1 cellular context compared by ENCODE assay signal in the genomic region with DNA sequence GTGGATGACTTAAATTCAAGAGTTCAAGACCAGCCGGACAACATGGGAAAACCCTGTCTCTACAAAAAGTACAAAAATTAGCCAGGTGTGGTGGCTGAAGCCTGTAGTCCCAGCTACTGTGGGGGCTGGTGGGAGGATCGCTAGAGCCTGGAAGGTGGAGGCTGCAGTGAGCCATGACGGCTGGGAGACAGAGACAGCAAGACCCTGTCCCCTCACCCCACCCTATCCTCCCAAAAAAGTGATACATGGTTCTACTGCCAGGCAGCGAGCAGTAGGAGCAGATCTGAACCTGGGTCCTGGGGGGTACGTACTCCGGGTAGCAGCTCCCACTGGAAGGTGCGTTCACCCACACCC.
A peak's percentile ranks its signal among the peaks of the same experiment; 100 is the strongest.
TF ChIP-seq lines count a peak whose summit lies in the region.

No MANE protein-coding gene starts in this region.

TF ChIP-seq in HepG2, 621 proteins besides CTCF, POLR2A, EP300 and RAD21 (continued from another document):
- TF ChIP-seq ZNF460 (CRISPR knock-in tag; IDR thresholded peaks at IDR 0.05; ENCODE audit: borderline replicate concordance) = no peak
- no peak for TF ChIP-seq ZNF605 (CRISPR knock-in tag; IDR thresholded peaks at IDR 0.05)
- TF ChIP-seq, protein P1, sequence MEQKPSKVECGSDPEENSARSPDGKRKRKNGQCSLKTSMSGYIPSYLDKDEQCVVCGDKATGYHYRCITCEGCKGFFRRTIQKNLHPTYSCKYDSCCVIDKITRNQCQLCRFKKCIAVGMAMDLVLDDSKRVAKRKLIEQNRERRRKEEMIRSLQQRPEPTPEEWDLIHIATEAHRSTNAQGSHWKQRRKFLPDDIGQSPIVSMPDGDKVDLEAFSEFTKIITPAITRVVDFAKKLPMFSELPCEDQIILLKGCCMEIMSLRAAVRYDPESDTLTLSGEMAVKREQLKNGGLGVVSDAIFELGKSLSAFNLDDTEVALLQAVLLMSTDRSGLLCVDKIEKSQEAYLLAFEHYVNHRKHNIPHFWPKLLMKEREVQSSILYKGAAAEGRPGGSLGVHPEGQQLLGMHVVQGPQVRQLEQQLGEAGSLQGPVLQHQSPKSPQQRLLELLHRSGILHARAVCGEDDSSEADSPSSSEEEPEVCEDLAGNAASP (CRISPR knock-in tag; IDR thresholded peaks at IDR 0.05; ENCODE audit: borderline replicate concordance) = no peak
- no peak for TF ChIP-seq ATRX (CRISPR knock-in tag; IDR thresholded peaks at IDR 0.05; ENCODE audit: borderline replicate concordance)
- TF ChIP-seq JUND (CRISPR knock-in tag; IDR thresholded peaks at IDR 0.05) = no peak
- TF ChIP-seq ZSCAN21 (CRISPR knock-in tag; IDR thresholded peaks at IDR 0.05; ENCODE audit: borderline replicate concordance) = 0 out of 2 replicates have a peak, but pooled peaks have one; percentile 11
- TF ChIP-seq ZBTB1 (CRISPR knock-in tag; IDR thresholded peaks at IDR 0.05; ENCODE audit: borderline replicate concordance) = no peak
- TF ChIP-seq MED8 (CRISPR knock-in tag; IDR thresholded peaks at IDR 0.05; ENCODE audit: insufficient replicate concordance) = no peak
- TF ChIP-seq TEAD2 (CRISPR knock-in tag; IDR thresholded peaks at IDR 0.05) = no peak
- no peak for TF ChIP-seq BHLHE40 (IDR thresholded peaks at IDR 0.05; ENCODE audit: low read length)
- TF ChIP-seq, protein P2, sequence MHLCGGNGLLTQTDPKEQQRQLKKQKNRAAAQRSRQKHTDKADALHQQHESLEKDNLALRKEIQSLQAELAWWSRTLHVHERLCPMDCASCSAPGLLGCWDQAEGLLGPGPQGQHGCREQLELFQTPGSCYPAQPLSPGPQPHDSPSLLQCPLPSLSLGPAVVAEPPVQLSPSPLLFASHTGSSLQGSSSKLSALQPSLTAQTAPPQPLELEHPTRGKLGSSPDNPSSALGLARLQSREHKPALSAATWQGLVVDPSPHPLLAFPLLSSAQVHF (CRISPR knock-in tag; IDR thresholded peaks at IDR 0.05) = no peak
